Comparison of ENCODE assay signal across 9 cellular contexts in the genomic region with DNA sequence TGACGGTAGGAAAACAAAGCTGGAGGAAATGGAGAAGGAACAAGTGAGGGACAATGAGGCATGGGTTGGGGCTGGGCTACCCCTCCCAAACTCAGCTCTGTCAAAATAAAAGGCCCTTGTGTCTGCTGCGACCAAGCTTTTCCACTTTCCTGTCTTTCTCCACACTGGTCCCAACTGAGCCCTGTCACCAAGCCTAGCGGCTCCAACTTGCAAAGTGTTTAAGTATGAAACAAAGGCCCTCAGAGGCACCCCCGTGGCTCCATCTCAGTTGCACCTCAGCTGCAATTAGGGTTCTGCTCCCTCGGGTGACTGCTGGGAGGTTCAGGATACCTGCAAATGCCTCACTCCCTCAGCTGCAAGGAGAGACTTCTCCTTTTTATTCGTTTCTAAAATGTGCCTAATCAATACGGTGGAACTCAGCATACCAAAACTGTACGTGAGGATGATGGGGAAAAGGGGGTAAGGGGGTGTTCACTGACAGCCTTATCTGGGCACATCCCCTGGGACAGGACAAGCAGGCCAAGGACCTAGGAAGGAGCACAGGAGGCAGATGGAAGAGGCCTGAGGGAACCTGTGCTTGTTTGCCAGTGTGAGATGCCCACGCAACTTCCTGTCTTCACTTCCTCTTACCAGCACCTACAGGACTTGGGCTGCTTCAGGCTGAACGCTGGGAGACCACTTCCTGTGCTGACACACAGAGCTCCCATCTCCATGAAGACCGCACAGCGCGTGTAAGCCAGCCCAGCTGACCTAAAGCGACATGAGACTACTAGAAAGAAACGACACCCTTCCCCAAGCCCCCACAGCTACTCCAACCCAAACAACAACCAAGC. TPM values are rescaled to one million over a fixed set of nuclear protein-coding genes. Genes with fewer than 3 reads are reported as not detected.
A peak's percentile ranks its signal among the peaks of the same experiment; 100 is the strongest.
DNase-seq lines count a peak whose midpoint lies in the region; ATAC-seq and TF ChIP-seq lines count a peak whose summit lies in the region.
"Had no signal": no experiment of that assay in that cellular context is flagged by ENCODE, and none has a peak within 500 bp of the region (broad histone marks: within the 10 kb centered on the region; RNA-seq: fewer than 3 reads in every experiment).

No MANE protein-coding gene starts in this region.

- H3K9me3 ChIP-seq in MM.1S (replicated peaks; ENCODE audit: insufficient read depth, low read length), result no peaks in the 10 kb centered on the region

- peak overlapping the region; percentile 50 for H3K4me3 ChIP-seq in MM.1S (ENCODE audit: low read length)

- ATAC-seq in GM21423 (IDR thresholded peaks at IDR 0.05; ENCODE audit: unreplicated experiment) (peak; percentile 83), Right ventricle myocardium superior (ENCODE audit: poor library complexity) (peak; percentile 23)

- peaks cover 15% of the 10 kb centered on the region for H3K36me3 ChIP-seq in MM.1S (replicated peaks; ENCODE audit: insufficient read depth, low read length)

- H3K4me1 ChIP-seq in MM.1S (ENCODE audit: low read length), result peaks cover 32% of the 10 kb centered on the region

- no peaks in the 10 kb centered on the region for H3K27me3 ChIP-seq in MM.1S (replicated peaks; ENCODE audit: insufficient read depth, low read length)

- H3K27ac ChIP-seq in MM.1S (ENCODE audit: low read length), result peak overlapping the region; percentile 93
- H3K27ac ChIP-seq: epithelial cell of prostate had no signal

- H2AFZ ChIP-seq in MM.1S (ENCODE audit: low read length), result peak overlapping the region; percentile 2; the same call in 1 of the 2 replicates

- H3K4me2 ChIP-seq in MM.1S (ENCODE audit: low read depth, low read length), result peak overlapping the region; percentile 91

- peaks cover 34% of the 10 kb centered on the region for H3F3A ChIP-seq in MM.1S (ENCODE audit: insufficient read depth, low read length)

- no peak for TF ChIP-seq CTCF in MM.1S (IDR thresholded peaks at IDR 0.05; ENCODE audit: low read length)

- peaks cover 64% of the 10 kb centered on the region for H3K79me2 ChIP-seq in MM.1S (ENCODE audit: low read length)

- H4K20me1 ChIP-seq in MM.1S (ENCODE audit: insufficient read depth, low read length), result no peaks in the 10 kb centered on the region

- intact Hi-C loops in Right ventricle myocardium superior (cut with DNase I), result loop anchor here (5.0 kb wide), 2 partner anchors 39 to 129 kb away; no protein-coding TSS in a partner anchor

- no peaks in the 10 kb centered on the region for H3K9me2 ChIP-seq in MM.1S (replicated peaks; ENCODE audit: insufficient read depth, low read length)

- peak overlapping the region; percentile 63 for H3K9ac ChIP-seq in MM.1S (ENCODE audit: low read length)

- DNase-seq in C1 segment of cervical spinal cord (lab: John Stamatoyannopoulos, UW), result peak in 10 of 14 donors; percentile 12 to 70 (median 44)
- peak; percentile 87 for DNase-seq in MM.1S
- peak; percentile 72 for DNase-seq in activated CD8-positive, alpha-beta memory T cell treated with anti-CD3 and anti-CD28 coated beads, Interleukin-2, amount 50 U/mL, for 24 hours (ENCODE audit: extremely low read depth)
- peak; percentile 64 for DNase-seq in Right ventricle myocardium superior
- peak; percentile 84 for DNase-seq in stimulated activated CD4-positive, alpha-beta T cell treated with anti-CD3 and anti-CD28 coated beads, Interleukin-4, amount 100 ng/mL, for 24 hours
- no peak for DNase-seq in NCI-H2196 treated with DMSO at 0.1 percent for 48 hours (lab: John Stamatoyannopoulos, UW; ENCODE audit: unreplicated experiment)
- DNase-seq in retina, result no peak

RNA-seq across cellular contexts. Expression of a gene that starts 8.9 kb away (rescaled TPM):
- 3.2 TPM for total RNA-seq in Right ventricle myocardium superior

RNA-seq across cellular contexts. Expression of a gene that starts 9.8 kb away (rescaled TPM):
- total RNA-seq in Right ventricle myocardium superior, result 11.1 TPM

RNA-seq across cellular contexts. Expression of a gene that starts 16.9 kb away (rescaled TPM):
- 0.30 TPM for total RNA-seq in Right ventricle myocardium superior

RNA-seq across cellular contexts. Expression of a gene that starts 31.4 kb away (rescaled TPM):
- 280 TPM for total RNA-seq in Right ventricle myocardium superior

RNA-seq across cellular contexts. Expression of a gene that starts 32.3 kb away (rescaled TPM):
- total RNA-seq in Right ventricle myocardium superior, result 8.9 TPM

Comparison
In these comparisons a context has a peak if more than half of its experiments do, and no peak if none do; other contexts are left out.
1. DNase-seq: peak in C1 segment of cervical spinal cord (10 of 14), MM.1S (single experiment), activated CD8-positive, alpha-beta memory T cell treated with anti-CD3 and anti-CD28 coated beads, Interleukin-2, amount 50 U/mL, for 24 hours (single experiment), Right ventricle myocardium superior (single experiment) and stimulated activated CD4-positive, alpha-beta T cell treated with anti-CD3 and anti-CD28 coated beads, Interleukin-4, amount 100 ng/mL, for 24 hours (single experiment); none in NCI-H2196 treated with DMSO at 0.1 percent for 48 hours (single experiment) and retina (single experiment).